In the genomic region with DNA sequence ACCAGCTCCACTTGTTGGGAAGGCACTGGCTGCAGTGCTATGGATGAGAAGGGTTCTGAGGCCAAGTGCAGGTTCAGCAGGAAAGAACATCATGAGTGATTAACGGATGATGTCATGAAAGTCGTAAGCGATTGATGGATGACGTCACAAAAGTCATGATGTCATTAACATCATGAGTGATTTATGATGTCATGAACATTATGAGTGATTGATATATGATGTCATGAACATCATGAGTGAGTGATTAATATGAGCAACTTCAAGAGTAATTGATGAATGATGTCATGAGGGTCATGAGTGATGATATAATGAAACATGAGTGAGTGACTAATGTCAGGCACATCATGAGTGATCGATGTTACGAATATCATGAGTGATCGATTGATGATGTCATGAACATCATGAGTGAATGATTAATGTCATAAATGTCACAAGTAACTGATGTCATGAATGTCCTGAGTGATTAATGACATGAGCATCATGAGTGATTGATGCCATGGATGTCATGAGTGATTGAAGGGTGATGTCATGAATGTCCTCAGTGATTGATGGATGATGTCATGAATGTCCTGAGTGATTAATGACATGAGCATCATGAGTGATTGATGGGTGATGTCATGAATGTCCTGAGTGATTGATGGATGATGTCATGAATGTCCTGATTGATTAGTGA, we compare ENCODE assay signal across 1 cellular context.
TF ChIP-seq lines count a peak whose summit lies in the region.

No MANE protein-coding gene starts in this region.

TF ChIP-seq in K562, 482 proteins besides CTCF, POLR2A, EP300 and RAD21 (continued from another document):
- TF ChIP-seq ATF1 (CRISPR knock-in tag; IDR thresholded peaks at IDR 0.05) (peak; percentile 61), ATF1 (tag; IDR thresholded peaks at IDR 0.05) (peak; percentile 99), JUND (IDR thresholded peaks at IDR 0.05; ENCODE audit: borderline replicate concordance, low read depth, low read length) (peak; percentile 46; the same call in 1 of the 2 replicates), JUND (tag; IDR thresholded peaks at IDR 0.05; ENCODE audit: borderline replicate concordance, low read depth, low read length) (peak; percentile 93; the same call in 2 of the 3 replicates), CBX3 (IDR thresholded peaks at IDR 0.05; ENCODE audit: borderline replicate concordance in 1 of 2, low read length in 2 of 2) (peak in 1 of 2 experiments; percentile 22; a peak in 1 of 3 replicates), TARDBP (IDR thresholded peaks at IDR 0.05) (0 out of 2 replicates have a peak, but pooled peaks have one; percentile 49), ZNF174 (CRISPR knock-in tag; IDR thresholded peaks at IDR 0.05) (no peak), CREB1 (IDR thresholded peaks at IDR 0.05) (peak; percentile 94), CREB1 (CRISPR knock-in tag; IDR thresholded peaks at IDR 0.05) (peak; percentile 97), ADNP (tag; IDR thresholded peaks at IDR 0.05) (no peak), ZFP91 (CRISPR knock-in tag; IDR thresholded peaks at IDR 0.05) (peak; percentile 52; the same call in 1 of the 2 replicates), FOSL1 (tag; conservative IDR thresholded peaks at IDR 0.05) (no peak), NCOA1 (IDR thresholded peaks at IDR 0.05; ENCODE audit: low read depth) (peak; percentile 90), ATF7 (IDR thresholded peaks at IDR 0.05) (peak; percentile 94), ZBTB1 (CRISPR knock-in tag; IDR thresholded peaks at IDR 0.05; ENCODE audit: borderline replicate concordance, low read depth) (no peak), TBL1XR1 (IDR thresholded peaks at IDR 0.05; ENCODE audit: low read length in 2 of 2) (0 out of 4 replicates have a peak, but pooled peaks of 1 of the 2 experiments have one; percentile 31), ILK (tag; IDR thresholded peaks at IDR 0.05; ENCODE audit: borderline replicate concordance, low read depth) (no peak), SLC30A9 (CRISPR knock-in tag; IDR thresholded peaks at IDR 0.05) (no peak), KDM1A (IDR thresholded peaks at IDR 0.05) (peak; percentile 19 to 34; a peak in 1 of 4 replicates), ATF3 (IDR thresholded peaks at IDR 0.05) (peak; percentile 96), ATF3 (CRISPR knock-in tag; conservative IDR thresholded peaks at IDR 0.05) (peak; percentile 35; the same call in 1 of the 2 replicates), ZNF431 (CRISPR knock-in tag; IDR thresholded peaks at IDR 0.05) (0 out of 2 replicates have a peak, but pooled peaks have one; percentile 25), JUN (IDR thresholded peaks at IDR 0.05; ENCODE audit: borderline replicate concordance, low read depth, low read length) (no peak), JUN (CRISPR knock-in tag; IDR thresholded peaks at IDR 0.05; ENCODE audit: borderline replicate concordance) (peak; percentile 98), CSDE1 (IDR thresholded peaks at IDR 0.05) (peak in 1 of 2 experiments; percentile 68; a peak in 1 of 4 replicates), TAF9B (IDR thresholded peaks at IDR 0.05; ENCODE audit: partially characterized antibody) (no peak), MEIS2 (IDR thresholded peaks at IDR 0.05; ENCODE audit: partially characterized antibody) (peak; percentile 98), CC2D1A (IDR thresholded peaks at IDR 0.05) (no peak), PBX2 (CRISPR knock-in tag; IDR thresholded peaks at IDR 0.05; ENCODE audit: low read depth) (peak; percentile 46; the same call in 1 of the 2 replicates), PBX2 (tag; conservative IDR thresholded peaks at IDR 0.05; ENCODE audit: low read depth) (peak; percentile 97), LEF1 (IDR thresholded peaks at IDR 0.05) (peak; percentile 73), BRF2 (IDR thresholded peaks at IDR 0.05; ENCODE audit: borderline replicate concordance, insufficient read depth, insufficient read length) (no peak), TEAD1 (CRISPR knock-in tag; IDR thresholded peaks at IDR 0.05) (0 out of 4 replicates have a peak, but pooled peaks of 1 of the 2 experiments have one; percentile 20), ATF2 (CRISPR knock-in tag; IDR thresholded peaks at IDR 0.05) (peak; percentile 91; the same call in 1 of the 2 replicates), ARHGAP35 (IDR thresholded peaks at IDR 0.05; ENCODE audit: partially characterized antibody) (peak; percentile 94)
- TF ChIP-seq, protein P1, sequence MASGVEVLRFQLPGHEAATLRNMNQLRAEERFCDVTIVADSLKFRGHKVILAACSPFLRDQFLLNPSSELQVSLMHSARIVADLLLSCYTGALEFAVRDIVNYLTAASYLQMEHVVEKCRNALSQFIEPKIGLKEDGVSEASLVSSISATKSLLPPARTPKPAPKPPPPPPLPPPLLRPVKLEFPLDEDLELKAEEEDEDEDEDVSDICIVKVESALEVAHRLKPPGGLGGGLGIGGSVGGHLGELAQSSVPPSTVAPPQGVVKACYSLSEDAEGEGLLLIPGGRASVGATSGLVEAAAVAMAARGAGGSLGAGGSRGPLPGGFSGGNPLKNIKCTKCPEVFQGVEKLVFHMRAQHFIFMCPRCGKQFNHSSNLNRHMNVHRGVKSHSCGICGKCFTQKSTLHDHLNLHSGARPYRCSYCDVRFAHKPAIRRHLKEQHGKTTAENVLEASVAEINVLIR (CRISPR knock-in tag; IDR thresholded peaks at IDR 0.05): peak; percentile 74
- TF ChIP-seq, protein P2, sequence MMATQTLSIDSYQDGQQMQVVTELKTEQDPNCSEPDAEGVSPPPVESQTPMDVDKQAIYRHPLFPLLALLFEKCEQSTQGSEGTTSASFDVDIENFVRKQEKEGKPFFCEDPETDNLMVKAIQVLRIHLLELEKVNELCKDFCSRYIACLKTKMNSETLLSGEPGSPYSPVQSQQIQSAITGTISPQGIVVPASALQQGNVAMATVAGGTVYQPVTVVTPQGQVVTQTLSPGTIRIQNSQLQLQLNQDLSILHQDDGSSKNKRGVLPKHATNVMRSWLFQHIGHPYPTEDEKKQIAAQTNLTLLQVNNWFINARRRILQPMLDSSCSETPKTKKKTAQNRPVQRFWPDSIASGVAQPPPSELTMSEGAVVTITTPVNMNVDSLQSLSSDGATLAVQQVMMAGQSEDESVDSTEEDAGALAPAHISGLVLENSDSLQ (IDR thresholded peaks at IDR 0.05): peak; percentile 90
- TF ChIP-seq, protein P3, sequence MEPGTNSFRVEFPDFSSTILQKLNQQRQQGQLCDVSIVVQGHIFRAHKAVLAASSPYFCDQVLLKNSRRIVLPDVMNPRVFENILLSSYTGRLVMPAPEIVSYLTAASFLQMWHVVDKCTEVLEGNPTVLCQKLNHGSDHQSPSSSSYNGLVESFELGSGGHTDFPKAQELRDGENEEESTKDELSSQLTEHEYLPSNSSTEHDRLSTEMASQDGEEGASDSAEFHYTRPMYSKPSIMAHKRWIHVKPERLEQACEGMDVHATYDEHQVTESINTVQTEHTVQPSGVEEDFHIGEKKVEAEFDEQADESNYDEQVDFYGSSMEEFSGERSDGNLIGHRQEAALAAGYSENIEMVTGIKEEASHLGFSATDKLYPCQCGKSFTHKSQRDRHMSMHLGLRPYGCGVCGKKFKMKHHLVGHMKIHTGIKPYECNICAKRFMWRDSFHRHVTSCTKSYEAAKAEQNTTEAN (CRISPR knock-in tag; IDR thresholded peaks at IDR 0.05): no peak
- TF ChIP-seq, protein P4, sequence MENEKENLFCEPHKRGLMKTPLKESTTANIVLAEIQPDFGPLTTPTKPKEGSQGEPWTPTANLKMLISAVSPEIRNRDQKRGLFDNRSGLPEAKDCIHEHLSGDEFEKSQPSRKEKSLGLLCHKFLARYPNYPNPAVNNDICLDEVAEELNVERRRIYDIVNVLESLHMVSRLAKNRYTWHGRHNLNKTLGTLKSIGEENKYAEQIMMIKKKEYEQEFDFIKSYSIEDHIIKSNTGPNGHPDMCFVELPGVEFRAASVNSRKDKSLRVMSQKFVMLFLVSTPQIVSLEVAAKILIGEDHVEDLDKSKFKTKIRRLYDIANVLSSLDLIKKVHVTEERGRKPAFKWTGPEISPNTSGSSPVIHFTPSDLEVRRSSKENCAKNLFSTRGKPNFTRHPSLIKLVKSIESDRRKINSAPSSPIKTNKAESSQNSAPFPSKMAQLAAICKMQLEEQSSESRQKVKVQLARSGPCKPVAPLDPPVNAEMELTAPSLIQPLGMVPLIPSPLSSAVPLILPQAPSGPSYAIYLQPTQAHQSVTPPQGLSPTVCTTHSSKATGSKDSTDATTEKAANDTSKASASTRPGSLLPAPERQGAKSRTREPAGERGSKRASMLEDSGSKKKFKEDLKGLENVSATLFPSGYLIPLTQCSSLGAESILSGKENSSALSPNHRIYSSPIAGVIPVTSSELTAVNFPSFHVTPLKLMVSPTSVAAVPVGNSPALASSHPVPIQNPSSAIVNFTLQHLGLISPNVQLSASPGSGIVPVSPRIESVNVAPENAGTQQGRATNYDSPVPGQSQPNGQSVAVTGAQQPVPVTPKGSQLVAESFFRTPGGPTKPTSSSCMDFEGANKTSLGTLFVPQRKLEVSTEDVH (IDR thresholded peaks at IDR 0.05; ENCODE audit: low read depth, partially characterized antibody): peak; percentile 37
